ENCODE assay signal across 9 cellular contexts in the genomic region with DNA sequence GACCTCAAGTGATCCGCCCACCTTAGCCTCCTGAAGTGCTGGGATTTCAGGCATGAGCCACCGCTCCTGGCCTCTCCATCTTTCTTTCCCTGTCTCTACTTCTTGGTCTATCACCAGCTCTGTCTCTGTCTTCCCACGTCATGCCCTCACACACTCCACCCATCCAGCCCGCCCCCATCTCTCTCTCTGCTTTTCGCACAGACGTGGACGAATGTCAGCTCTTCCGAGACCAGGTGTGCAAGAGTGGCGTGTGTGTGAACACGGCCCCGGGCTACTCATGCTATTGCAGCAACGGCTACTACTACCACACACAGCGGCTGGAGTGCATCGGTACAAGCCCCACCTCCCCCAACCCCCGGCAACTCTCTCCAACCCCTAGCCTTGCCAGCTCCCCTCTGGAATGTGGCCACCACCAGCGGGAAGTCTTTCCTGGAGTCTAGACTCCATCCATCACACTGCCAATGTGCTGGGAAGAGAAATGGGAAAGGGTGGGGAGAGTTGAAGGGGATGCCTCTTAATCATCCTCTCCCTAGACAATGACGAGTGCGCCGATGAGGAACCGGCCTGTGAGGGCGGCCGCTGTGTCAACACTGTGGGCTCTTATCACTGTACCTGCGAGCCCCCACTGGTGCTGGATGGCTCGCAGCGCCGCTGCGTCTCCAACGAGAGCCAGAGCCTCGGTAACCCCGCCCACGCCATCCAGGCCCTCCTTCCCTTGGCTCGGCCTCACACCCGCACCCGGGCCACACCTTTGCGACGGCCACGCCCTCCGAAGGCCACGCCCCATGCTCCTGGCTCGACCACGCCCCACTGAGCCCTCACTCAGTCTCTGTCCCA. TPM values are rescaled to one million over a fixed set of nuclear protein-coding genes. Genes with fewer than 3 reads are reported as not detected.
DNase-seq lines count a peak whose midpoint lies in the region; ATAC-seq and TF ChIP-seq lines count a peak whose summit lies in the region.
"Had no signal": no experiment of that assay in that cellular context is flagged by ENCODE, and none has a peak within 500 bp of the region (broad histone marks: within the 10 kb centered on the region; RNA-seq: fewer than 3 reads in every experiment).

No MANE protein-coding gene starts in this region.

- H3K9me3 ChIP-seq in cardiac muscle cell (ENCODE audit: low read depth) = no peaks in the 10 kb centered on the region
- no peaks in the 10 kb centered on the region for H3K9me3 ChIP-seq in Panc1 (ENCODE audit: control insufficient read depth, insufficient read depth, low read depth, low read length)
- no peaks in the 10 kb centered on the region for H3K9me3 ChIP-seq in uterus

- no peak for TF ChIP-seq POLR2A in uterus (IDR thresholded peaks at IDR 0.05)

- CTCF ChIA-PET in Panc1 (lab: Charles Lee) = interaction anchor here (0.7 kb wide), 1 partner anchor 133 kb away, joined by 3 read pairs; no protein-coding TSS in a partner anchor

- H3K27ac Mint-ChIP-seq in glutamatergic neuron (ENCODE audit: unreplicated experiment) = no peak overlapping the region

- H3K27ac ChIP-seq in cardiac muscle cell (no peak overlapping the region), Panc1 (ENCODE audit: low read length) (no peak overlapping the region), uterus (no peak overlapping the region)

- peaks cover 5% of the 10 kb centered on the region for H3K36me3 Mint-ChIP-seq in glutamatergic neuron (ENCODE audit: unreplicated experiment)

- H3K4me3 ChIP-seq in cardiac muscle cell (no peak overlapping the region), Panc1 (ENCODE audit: low read depth in 2 of 2, low read length in 2 of 2) (no peak overlapping the region), uterus (no peak overlapping the region)

- DNase-seq in cardiac muscle cell (ENCODE audit: low read depth in 1 of 2, low spot score in 1 of 2) (peak; percentile 45 to 63), cardiac septum (ENCODE audit: low spot score) (no peak), Panc1 (ENCODE audit: low read depth, low spot score) (no peak), glutamatergic neuron (peak; percentile 66), uterus (peak; percentile 24 to 41), T-helper 1 cell (no peak), GM13977 (ENCODE audit: low spot score) (no peak)
- DNase-seq: CD4-positive, CD25-positive, alpha-beta regulatory T cell had no signal

- in situ Hi-C loops in Panc1 (cut with HindIII; ENCODE audit: low pct_unique_long_range_greater_than_20kb, low sequenced_read_pairs) = no loop called here
- in situ Hi-C loops in GM13977 (cut with MboI; ENCODE audit: low pct_unique_long_range_greater_than_20kb, low sequenced_read_pairs, unreplicated experiment) = loop anchor here (25.0 kb wide), 1 partner anchor 311 kb away; no protein-coding TSS in a partner anchor

- TF ChIP-seq CTCF in cardiac muscle cell (IDR thresholded peaks at IDR 0.05; ENCODE audit: low read depth, low read length) (no peak), Panc1 (IDR thresholded peaks at IDR 0.05) (no peak), glutamatergic neuron (IDR thresholded peaks at IDR 0.05; ENCODE audit: partially characterized antibody, unreplicated experiment) (no peak), uterus (IDR thresholded peaks at IDR 0.05) (no peak), GM13977 (IDR thresholded peaks at IDR 0.05; ENCODE audit: extremely low read depth, insufficient read depth, missing control alignments) (no peak)

- peaks cover 10% of the 10 kb centered on the region for H3K27me3 Mint-ChIP-seq in glutamatergic neuron (ENCODE audit: unreplicated experiment)
- H3K27me3 Mint-ChIP-seq: CD4-positive, CD25-positive, alpha-beta regulatory T cell had no signal

- BruUV-seq in Panc1 (replicated peaks; lab: Mats Ljungman, UMichigan) = no TSS peak

- no peaks in the 10 kb centered on the region for H3K27me3 ChIP-seq in cardiac muscle cell
- no peaks in the 10 kb centered on the region for H3K27me3 ChIP-seq in Panc1 (ENCODE audit: control insufficient read depth, insufficient read depth, low read length)
- no peaks in the 10 kb centered on the region for H3K27me3 ChIP-seq in uterus

- H3K4me1 ChIP-seq in cardiac muscle cell (ENCODE audit: low read depth) (no peaks in the 10 kb centered on the region), Panc1 (ENCODE audit: control insufficient read depth, insufficient read depth, low read length) (no peaks in the 10 kb centered on the region), uterus (no peaks in the 10 kb centered on the region)

- peaks cover 2% of the 10 kb centered on the region for H3K9me3 Mint-ChIP-seq in glutamatergic neuron (ENCODE audit: unreplicated experiment)
- H3K9me3 Mint-ChIP-seq: CD4-positive, CD25-positive, alpha-beta regulatory T cell had no signal

- ATAC-seq in Panc1 (peak; percentile 95), GM21619 (IDR thresholded peaks at IDR 0.05; ENCODE audit: unreplicated experiment) (no peak)

- H3K4me3 Mint-ChIP-seq in glutamatergic neuron (ENCODE audit: unreplicated experiment) = peak overlapping the region; percentile 55

- peaks cover 8% of the 10 kb centered on the region for H3K4me1 Mint-ChIP-seq in glutamatergic neuron (ENCODE audit: low read depth, unreplicated experiment)

- H3K36me3 ChIP-seq in cardiac muscle cell (peaks cover 18% of the 10 kb centered on the region), Panc1 (ENCODE audit: control insufficient read depth, insufficient read depth, low read length) (no peaks in the 10 kb centered on the region), uterus (no peaks in the 10 kb centered on the region)

- POLR2A ChIA-PET in Panc1 (lab: Charles Lee) = no interaction called here

- intact Hi-C loops in cardiac septum (cut with DNase I) (no loop called here), Panc1 (cut with micrococcal nuclease; ENCODE audit: unreplicated experiment) (no loop called here), uterus (cut with DNase I; ENCODE audit: low total_unique reads) (no loop called here)

RNA-seq across cellular contexts. Expression of a gene that starts 22.5 kb away (rescaled TPM):
- total RNA-seq in cardiac muscle cell (85.3 and 203 TPM in 2 replicates), cardiac septum (216 TPM), Panc1 (2021; ENCODE audit: unreplicated experiment) (75.4 TPM), glutamatergic neuron (ENCODE audit: unreplicated experiment) (169 TPM), uterus (1,000 to 10,000 TPM in 1 of 4 donors, 100 to 1,000 TPM in 3; 163 to 1,000 (median 501) TPM)
- polyA plus RNA-seq in cardiac muscle cell = 158 and 255 TPM in 2 replicates
- 81.6 TPM for polyA plus RNA-seq in Panc1 (2012; ENCODE audit: insufficient read length)

RNA-seq across cellular contexts. Expression of a gene that starts 46.9 kb away (rescaled TPM):
- total RNA-seq in cardiac muscle cell = 53.3 and 63.6 TPM in 2 replicates
- 70.1 and 83.4 TPM in 2 replicates for polyA plus RNA-seq in cardiac muscle cell
- 28.6 TPM for total RNA-seq in cardiac septum
- 55.9 TPM for total RNA-seq in Panc1 (2021; ENCODE audit: unreplicated experiment)
- 102 TPM for polyA plus RNA-seq in Panc1 (2012; ENCODE audit: insufficient read length)
- 170 TPM for total RNA-seq in glutamatergic neuron (ENCODE audit: unreplicated experiment)
- total RNA-seq in uterus = 10 to 100 TPM; 15.1 to 57.4 (median 21.9) TPM

Comparison
In these comparisons a context has a peak if more than half of its experiments do, and no peak if none do; other contexts are left out.
1. DNase-seq: peak in cardiac muscle cell (2 of 2), glutamatergic neuron (single experiment) and uterus (2 of 2); none in cardiac septum (single experiment), Panc1 (single experiment), T-helper 1 cell (0 of 5) and GM13977 (single experiment).